Comparison of ENCODE assay signal across 21 cellular contexts in the genomic region with DNA sequence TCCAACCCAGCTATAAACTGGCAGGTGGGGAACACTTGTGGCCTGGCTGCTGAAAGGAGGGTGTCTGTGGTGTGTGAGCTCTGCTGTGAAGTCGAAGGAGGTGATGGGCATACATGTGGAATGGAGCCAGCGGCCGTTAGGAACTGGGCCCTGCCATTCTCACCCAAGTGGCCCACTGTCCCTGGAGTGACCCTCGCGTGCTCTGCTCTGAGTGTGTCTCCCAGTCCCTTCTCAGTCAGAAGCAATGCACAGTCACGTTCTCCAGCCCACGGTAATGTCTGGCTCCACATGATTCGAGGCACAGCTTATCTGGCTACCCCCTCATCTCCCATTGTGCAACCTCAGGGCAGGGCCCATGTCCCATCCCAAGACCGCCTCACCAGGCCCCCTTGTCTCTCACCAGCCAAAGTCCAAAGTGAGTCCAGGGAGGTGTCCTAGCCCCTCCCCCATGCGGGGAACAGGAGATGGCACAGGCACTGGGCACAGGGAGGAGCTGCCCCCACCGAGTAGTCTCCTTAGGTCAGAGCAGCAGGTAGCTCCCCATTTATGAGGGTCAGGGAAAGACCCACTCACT.
DNase-seq lines count a peak whose midpoint lies in the region; ATAC-seq, FAIRE-seq and TF ChIP-seq lines count a peak whose summit lies in the region.
"Had no signal": no experiment of that assay in that cellular context is flagged by ENCODE, and none has a peak within 500 bp of the region (broad histone marks: within the 10 kb centered on the region; RNA-seq: fewer than 3 reads in every experiment).

No MANE protein-coding gene starts in this region.

- no peak for DNase-seq in bronchial epithelial cell (ENCODE audit: low read depth)
- DNase-seq in HepG2 (ENCODE audit: low spot score), result peak; percentile 29
- peak; percentile 51 for DNase-seq in type B pancreatic cell (ENCODE audit: extremely low spot score, unreplicated experiment)
- DNase-seq in uterus, result no peak
- DNase-seq in Calu3, result no peak
- DNase-seq: DMS79, MV-4-11, NCI-H1105 treated with DMSO at 0.1 percent for 48 hours, NCI-H1694 treated with DMSO at 0.1 percent for 48 hours, NCI-H2081 treated with DMSO at 0.1 percent for 48 hours, NCI-H2171 treated with DMSO at 0.1 percent for 48 hours, NCI-H524 treated with DMSO at 0.1 percent for 48 hours, Peyer's patch, SJCRH30 had no signal

- TF ChIP-seq RAD21 in HepG2 (CRISPR knock-in tag; IDR thresholded peaks at IDR 0.05), result no peak

- H2AFZ ChIP-seq in HepG2 (ENCODE audit: low read length), result peak overlapping the region; percentile 4

- H3K36me3 Mint-ChIP-seq in type B pancreatic cell, result no peaks in the 10 kb centered on the region
- H3K36me3 Mint-ChIP-seq in Calu3 (ENCODE audit: insufficient read depth, unreplicated experiment), result no peaks in the 10 kb centered on the region

- no peak overlapping the region for H3K27ac Mint-ChIP-seq in type B pancreatic cell
- no peak overlapping the region for H3K27ac Mint-ChIP-seq in Calu3 (ENCODE audit: unreplicated experiment)
- H3K27ac Mint-ChIP-seq: B cell had no signal

- TF ChIP-seq EP300 in HepG2 (IDR thresholded peaks at IDR 0.05; ENCODE audit: low read depth in 2 of 2, low read length in 2 of 2) (no peak; a peak in 1 of 4 replicates), HepG2 (CRISPR knock-in tag; IDR thresholded peaks at IDR 0.05; ENCODE audit: borderline replicate concordance) (no peak)

- BruUV-seq in HepG2 (replicated peaks; lab: Mats Ljungman, UMichigan) (no TSS peak), Calu3 (replicated peaks; lab: Mats Ljungman, UMichigan) (no TSS peak)

- H3K4me3 Mint-ChIP-seq in type B pancreatic cell, result no peak overlapping the region
- H3K4me3 Mint-ChIP-seq in Calu3 (ENCODE audit: low read depth, unreplicated experiment), result no peak overlapping the region
- H3K4me3 Mint-ChIP-seq: B cell had no signal

- POLR2A ChIA-PET in HEK293 (lab: Yijun Ruan, JAX), result no interaction called here
- POLR2A ChIA-PET in HepG2 (lab: Yijun Ruan, JAX), result interaction anchor here (1.1 to 1.2 kb wide), 5 partner anchors 25 to 77 kb away, joined by 3 to 6 read pairs (median 4); a partner anchor contains a TSS

- H3K4me3 ChIP-seq in HEK293 (ENCODE audit: low read depth, low read length), result no peak overlapping the region
- no peak overlapping the region for H3K4me3 ChIP-seq in bronchial epithelial cell (ENCODE audit: low read depth, low read length)
- H3K4me3 ChIP-seq in HepG2 (replicated peaks in 1 of 3; ENCODE audit: insufficient read depth in 1 of 3, low read depth in 2 of 3, low read length in 3 of 3), result no peak overlapping the region; a peak in 1 of 6 replicates
- no peak overlapping the region for H3K4me3 ChIP-seq in uterus
- H3K4me3 ChIP-seq: A549, Peyer's patch, SJCRH30 had no signal

- H3K4me2 ChIP-seq in HepG2 (ENCODE audit: low read depth, low read length), result peak overlapping the region; percentile 48
- H3K4me2 ChIP-seq: A549, KMS-11 had no signal

- TF ChIP-seq CTCF in HEK293 (tag by site-specific recombination; IDR thresholded peaks at IDR 0.05) (no peak), bronchial epithelial cell (IDR thresholded peaks at IDR 0.05; ENCODE audit: insufficient read depth, low read length, severe bottlenecking) (no peak), HepG2 (CRISPR knock-in tag; IDR thresholded peaks at IDR 0.05) (no peak), type B pancreatic cell (conservative IDR thresholded peaks at IDR 0.05) (no peak), uterus (IDR thresholded peaks at IDR 0.05) (no peak), Calu3 (IDR thresholded peaks at IDR 0.05; ENCODE audit: unreplicated experiment) (no peak)

- H3K27me3 Mint-ChIP-seq in type B pancreatic cell, result no peaks in the 10 kb centered on the region
- H3K27me3 Mint-ChIP-seq in Calu3 (ENCODE audit: unreplicated experiment), result no peaks in the 10 kb centered on the region
- H3K27me3 Mint-ChIP-seq: B cell had no signal

- H3K9me3 Mint-ChIP-seq in type B pancreatic cell (peaks cover 7% of the 10 kb centered on the region), Calu3 (ENCODE audit: low read depth, unreplicated experiment) (peaks cover 4% of the 10 kb centered on the region)

- H3K27me3 ChIP-seq in bronchial epithelial cell (ENCODE audit: control insufficient read depth, insufficient read depth, low read length), result no peaks in the 10 kb centered on the region
- no peaks in the 10 kb centered on the region; a peak in 1 of 5 replicates for H3K27me3 ChIP-seq in HepG2 (ENCODE audit: control insufficient read depth in 1 of 2, insufficient read depth in 2 of 2, low read length in 2 of 2)
- H3K27me3 ChIP-seq in uterus, result no peaks in the 10 kb centered on the region
- H3K27me3 ChIP-seq: Peyer's patch, SJCRH30 had no signal

- CTCF ChIA-PET in HEK293 (lab: Yijun Ruan, JAX), result no interaction called here
- CTCF ChIA-PET in HepG2 (lab: Yijun Ruan, JAX; ENCODE audit: low intra/inter-chr PET ratio, low total read pairs), result no interaction called here
- CTCF ChIA-PET in Calu3 (lab: Charles Lee), result no interaction called here

- H3K79me2 ChIP-seq in HepG2 (ENCODE audit: insufficient read depth, low read length), result no peaks in the 10 kb centered on the region

- H4K20me1 ChIP-seq in HepG2 (ENCODE audit: insufficient read depth, low read length), result no peaks in the 10 kb centered on the region

- no peaks in the 10 kb centered on the region for H3K36me3 ChIP-seq in HEK293 (ENCODE audit: control insufficient read depth in 2 of 2, insufficient read depth in 1 of 2, low read length in 2 of 2)
- H3K36me3 ChIP-seq in bronchial epithelial cell (ENCODE audit: control insufficient read depth, insufficient read depth, low read length), result no peaks in the 10 kb centered on the region
- H3K36me3 ChIP-seq in HepG2 (replicated peaks in 1 of 2; ENCODE audit: control insufficient read depth in 1 of 2, insufficient read depth in 2 of 2, low read length in 2 of 2), result no peaks in the 10 kb centered on the region
- H3K36me3 ChIP-seq in uterus, result no peaks in the 10 kb centered on the region
- H3K36me3 ChIP-seq: Peyer's patch, SJCRH30 had no signal

- H3K9me3 ChIP-seq in HEK293 (ENCODE audit: control insufficient read depth, insufficient read depth, low read depth, low read length), result no peaks in the 10 kb centered on the region
- no peaks in the 10 kb centered on the region for H3K9me3 ChIP-seq in HepG2 (ENCODE audit: low read length)
- H3K9me3 ChIP-seq in uterus, result no peaks in the 10 kb centered on the region
- H3K9me3 ChIP-seq: A549, Peyer's patch, SJCRH30 had no signal

- peak; percentile 18 for FAIRE-seq in bronchial epithelial cell (lab: Jason Lieb, UNC)
- FAIRE-seq in HepG2 (lab: Jason Lieb, UNC), result peak; percentile 26
- FAIRE-seq: A549, H1 had no signal

- TF ChIP-seq POLR2A in HepG2 (IDR thresholded peaks at IDR 0.05; ENCODE audit: insufficient read depth in 1 of 2, low read depth in 2 of 2, low read length in 2 of 2) (no peak), uterus (IDR thresholded peaks at IDR 0.05) (no peak)

- in situ Hi-C loops in HepG2 (cut with HindIII; ENCODE audit: extremely low pct_ligation_motif_present, low pct_unique_long_range_greater_than_20kb), result no loop called here

- H3K4me1 Mint-ChIP-seq in type B pancreatic cell (ENCODE audit: unreplicated experiment) (no peaks in the 10 kb centered on the region), Calu3 (ENCODE audit: low read depth, unreplicated experiment) (no peaks in the 10 kb centered on the region)
- H3K4me1 Mint-ChIP-seq: B cell had no signal

- peak; percentile 10 for ATAC-seq in HepG2
- no peak for ATAC-seq in GM18498 (IDR thresholded peaks at IDR 0.05; ENCODE audit: unreplicated experiment)
- ATAC-seq: A549 had no signal

- intact Hi-C loops in HepG2 (cut with micrococcal nuclease; ENCODE audit: unreplicated experiment), result loop anchor here (5.0 kb wide), 1 partner anchor 92 kb away; no protein-coding TSS in a partner anchor
- intact Hi-C loops in uterus (cut with DNase I; ENCODE audit: low total_unique reads), result no loop called here
- intact Hi-C loops in Calu3 (cut with micrococcal nuclease; ENCODE audit: unreplicated experiment), result no loop called here

- H3K27ac ChIP-seq in HEK293 (ENCODE audit: extremely low read depth, low read depth, low read length), result no peak overlapping the region
- no peak overlapping the region for H3K27ac ChIP-seq in HepG2 (ENCODE audit: extremely low read length, insufficient read depth, low read length)
- H3K27ac ChIP-seq in uterus, result no peak overlapping the region
- H3K27ac ChIP-seq: A549, HL-60, KMS-11, Peyer's patch, SJCRH30 had no signal

- no peak overlapping the region for H3K9ac ChIP-seq in HepG2 (ENCODE audit: insufficient read depth, low read depth, low read length)
- H3K9ac ChIP-seq: KMS-11 had no signal

- H3K4me1 ChIP-seq in HEK293 (ENCODE audit: control insufficient read depth, insufficient read depth, low read length), result no peaks in the 10 kb centered on the region
- H3K4me1 ChIP-seq in HepG2 (ENCODE audit: insufficient read depth, low read length), result peaks cover 31% of the 10 kb centered on the region
- H3K4me1 ChIP-seq in uterus, result no peaks in the 10 kb centered on the region
- H3K4me1 ChIP-seq: A549, Peyer's patch, SJCRH30 had no signal

- WGBS in HepG2 (ENCODE audit: low lambda C conversion rate), result 0% methylated on average over 2 of the region's 11 CpGs

TF ChIP-seq in HepG2, 621 proteins besides CTCF, POLR2A, EP300 and RAD21 (continues in another document):
- no peak for TF ChIP-seq FIP1L1 (IDR thresholded peaks at IDR 0.05; ENCODE audit: borderline replicate concordance, insufficient read depth, low read depth, low read length)
- TF ChIP-seq HNF4A (CRISPR knock-in tag; IDR thresholded peaks at IDR 0.05), result peak; percentile 73
- TF ChIP-seq, protein P1, sequence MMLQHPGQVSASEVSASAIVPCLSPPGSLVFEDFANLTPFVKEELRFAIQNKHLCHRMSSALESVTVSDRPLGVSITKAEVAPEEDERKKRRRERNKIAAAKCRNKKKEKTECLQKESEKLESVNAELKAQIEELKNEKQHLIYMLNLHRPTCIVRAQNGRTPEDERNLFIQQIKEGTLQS (CRISPR knock-in tag; IDR thresholded peaks at IDR 0.05), result no peak
- 0 out of 2 replicates have a peak, but pooled peaks have one; percentile 43 for TF ChIP-seq HNF4G (IDR thresholded peaks at IDR 0.05; ENCODE audit: borderline replicate concordance, low read depth, low read length)
- TF ChIP-seq HNF4G (CRISPR knock-in tag; IDR thresholded peaks at IDR 0.05; ENCODE audit: borderline replicate concordance, low read depth), result no peak

Comparison
In these comparisons a context has a peak if more than half of its experiments do, and no peak if none do; other contexts are left out.
1. DNase-seq: peak in HepG2 (single experiment) and type B pancreatic cell (single experiment); none in bronchial epithelial cell (single experiment), uterus (0 of 2) and Calu3 (single experiment).